Comparison of ENCODE assay signal across 9 cellular contexts in the genomic region with DNA sequence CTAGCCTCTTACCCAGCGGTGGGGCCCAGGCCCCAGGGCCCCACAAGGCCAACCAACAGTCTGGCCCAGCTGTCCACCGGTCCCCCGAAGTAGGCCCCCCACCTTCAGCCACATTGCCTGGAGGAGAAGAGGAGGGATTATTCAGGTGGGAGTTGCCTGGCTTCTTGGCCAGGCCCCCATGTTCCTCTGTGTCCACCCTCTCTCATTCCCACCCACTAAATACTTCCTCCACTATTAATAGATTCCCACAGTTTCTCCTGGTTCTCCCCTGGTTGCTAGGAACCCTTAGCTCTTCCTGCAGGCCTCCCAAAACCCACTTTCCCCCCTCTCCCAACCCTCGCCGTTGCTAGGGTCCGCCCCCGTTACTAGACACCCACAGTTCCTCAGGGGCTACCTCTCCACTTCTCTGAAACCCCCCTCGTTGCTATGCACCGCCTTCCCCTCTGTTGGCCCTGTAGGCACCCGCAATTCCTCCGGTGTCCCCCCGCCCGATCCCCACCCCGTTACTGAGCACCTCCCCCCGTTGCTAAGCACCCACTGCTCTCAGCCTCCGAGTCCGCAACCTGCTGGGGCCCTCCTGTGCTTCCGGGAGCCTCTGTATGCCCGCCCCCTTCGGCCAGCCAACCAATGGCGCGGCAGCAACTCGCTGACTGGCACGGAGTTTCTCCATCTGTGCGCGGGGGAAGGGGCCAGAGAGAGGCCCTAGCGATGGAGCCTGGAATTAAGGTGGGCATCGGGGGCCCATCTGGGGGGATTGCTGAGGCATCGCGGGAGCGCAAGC. TPM values are rescaled to one million over a fixed set of nuclear protein-coding genes. Genes with fewer than 3 reads are reported as not detected.
A peak's percentile ranks its signal among the peaks of the same experiment; 100 is the strongest.
DNase-seq lines count a peak whose midpoint lies in the region; ATAC-seq, FAIRE-seq and TF ChIP-seq lines count a peak whose summit lies in the region.
"Had no signal": no experiment of that assay in that cellular context is flagged by ENCODE, and none has a peak within 500 bp of the region (broad histone marks: within the 10 kb centered on the region; RNA-seq: fewer than 3 reads in every experiment).

No MANE protein-coding gene starts in this region.

- H3K9ac ChIP-seq in HUES6 (ENCODE audit: low read length) (peak overlapping the region; percentile 87), NT2/D1 (ENCODE audit: insufficient read length, low read depth) (peak overlapping the region; percentile 89), endothelial cell of umbilical vein (replicated peaks; ENCODE audit: extremely low read depth, insufficient read depth, low read length) (peak overlapping the region; percentile 66)

- peak overlapping the region; percentile 63; the same call in 1 of the 2 replicates for H3K27ac ChIP-seq in HUES6 (ENCODE audit: low read depth, low read length)
- H3K27ac ChIP-seq in endothelial cell of umbilical vein (ENCODE audit: insufficient read depth, low read depth, low read length) = peak overlapping the region; percentile 94

- H3K27me3 ChIP-seq in HUES6 (ENCODE audit: control insufficient read depth, insufficient read depth, low read length) (no peaks in the 10 kb centered on the region), NT2/D1 (ENCODE audit: insufficient read depth, insufficient read length) (no peaks in the 10 kb centered on the region), endothelial cell of umbilical vein (ENCODE audit: control insufficient read depth in 2 of 2, insufficient read depth in 2 of 2, low read length in 2 of 2) (no peaks in the 10 kb centered on the region)

- CTCF ChIA-PET in endothelial cell of umbilical vein (lab: Charles Lee) = interaction anchor here (0.6 kb wide), 1 partner anchor 8 kb away, joined by 4 read pairs; no protein-coding TSS in a partner anchor

- DNase-seq in COLO668 (lab: John Stamatoyannopoulos, UW; ENCODE audit: unreplicated experiment) = peak; percentile 91
- peak; percentile 68 for DNase-seq in NT2/D1 (ENCODE audit: low read depth, low spot score)
- DNase-seq in activated T-cell treated with anti-CD3 and anti-CD28 coated beads for 1 hour (ENCODE audit: low read depth) = peak; percentile 84
- peak; percentile 92 for DNase-seq in endothelial cell of umbilical vein (ENCODE audit: low read depth, low spot score)
- peak; percentile 96 for DNase-seq in middle frontal gyrus (ENCODE audit: extremely low spot score, low spot score)
- peak; percentile 83 to 88 for DNase-seq in stimulated activated CD8-positive, alpha-beta memory T cell treated with anti-CD3 and anti-CD28 coated beads, Interleukin-15, amount 100 ng/mL, for 4 hours (ENCODE audit: low read depth in 2 of 2)

- peak overlapping the region; percentile 70 for H3K4me2 ChIP-seq in endothelial cell of umbilical vein (ENCODE audit: insufficient read depth, low read length)

- intact Hi-C loops in endothelial cell of umbilical vein (cut with micrococcal nuclease) = loop anchor here (1.0 kb wide), 3 partner anchors 24 to 92 kb away; a partner anchor contains a TSS

- ATAC-seq in GM21367 (IDR thresholded peaks at IDR 0.05; ENCODE audit: unreplicated experiment) = peak; percentile 42

- H3K79me2 ChIP-seq in endothelial cell of umbilical vein (ENCODE audit: control insufficient read depth, insufficient read depth, low read length) = peaks cover 25% of the 10 kb centered on the region

- no peaks in the 10 kb centered on the region for H3K9me3 ChIP-seq in HUES6 (ENCODE audit: control insufficient read depth, insufficient read depth, low read depth, low read length)
- no peaks in the 10 kb centered on the region for H3K9me3 ChIP-seq in NT2/D1 (ENCODE audit: insufficient read depth, low read length)
- no peaks in the 10 kb centered on the region for H3K9me3 ChIP-seq in endothelial cell of umbilical vein (replicated peaks; ENCODE audit: control insufficient read depth, insufficient read depth, low read length)

- dilution Hi-C loops in endothelial cell of umbilical vein (cut with MboI; ENCODE audit: extremely low pct_ligation_motif_present, low sequenced_read_pairs) = no loop called here

- H3K36me3 ChIP-seq in HUES6 (ENCODE audit: control insufficient read depth, insufficient read depth, low read length) (peaks cover 31% of the 10 kb centered on the region), NT2/D1 (ENCODE audit: insufficient read depth, insufficient read length, low read length) (peaks cover 15% of the 10 kb centered on the region), endothelial cell of umbilical vein (ENCODE audit: control insufficient read depth in 2 of 2, extremely low read depth in 1 of 2, insufficient read depth in 2 of 2, low read length in 2 of 2) (no peaks in the 10 kb centered on the region)

- peak; percentile 100 for FAIRE-seq in endothelial cell of umbilical vein (lab: Jason Lieb, UNC)
- FAIRE-seq: islet of Langerhans had no signal

- TF ChIP-seq CTCF in endothelial cell of umbilical vein (IDR thresholded peaks at IDR 0.05; ENCODE audit: extremely low read depth in 1 of 2, insufficient read depth in 1 of 2, low read depth in 1 of 2, low read length in 2 of 2) = no peak

- POLR2A ChIA-PET in endothelial cell of umbilical vein (lab: Charles Lee) = no interaction called here

- no peaks in the 10 kb centered on the region for H3K9me1 ChIP-seq in endothelial cell of umbilical vein (replicated peaks; ENCODE audit: control insufficient read depth, extremely low read depth, insufficient read depth, low read length)

- H3K4me3 ChIP-seq in HUES6 (ENCODE audit: low read depth, low read length) = peak overlapping the region; percentile 89
- H3K4me3 ChIP-seq in NT2/D1 (ENCODE audit: insufficient read length, low read depth) = peak overlapping the region; percentile 87
- peak overlapping the region; percentile 33 to 47 (median 45) for H3K4me3 ChIP-seq in endothelial cell of umbilical vein (replicated peaks in 1 of 3; ENCODE audit: insufficient read depth in 1 of 3, low read depth in 1 of 3, low read length in 3 of 3)

- no peak for TF ChIP-seq POLR2A in endothelial cell of umbilical vein (IDR thresholded peaks at IDR 0.05; ENCODE audit: low read depth, low read length)

- H3K4me1 ChIP-seq in HUES6 (ENCODE audit: control insufficient read depth, insufficient read depth, low read length) (peaks cover 17% of the 10 kb centered on the region), NT2/D1 (ENCODE audit: insufficient read depth, insufficient read length) (peaks cover 2% of the 10 kb centered on the region), endothelial cell of umbilical vein (ENCODE audit: control insufficient read depth, extremely low read depth, insufficient read depth, low read length) (peaks cover 32% of the 10 kb centered on the region)

- no peaks in the 10 kb centered on the region for H4K20me1 ChIP-seq in endothelial cell of umbilical vein (replicated peaks; ENCODE audit: control insufficient read depth, extremely low read depth, insufficient read depth, low read length)

- no TSS peak for BruUV-seq in endothelial cell of umbilical vein (replicated peaks; lab: Mats Ljungman, UMichigan)

- peak overlapping the region; percentile 87 for H2AFZ ChIP-seq in endothelial cell of umbilical vein (ENCODE audit: low read depth, low read length)

RNA-seq across cellular contexts. Expression of a gene that starts 2.0 kb away (rescaled TPM):
- 15.3 and 19.2 TPM in 2 replicates for total RNA-seq in endothelial cell of umbilical vein
- polyA plus RNA-seq in endothelial cell of umbilical vein = 16.2 and 21.5 TPM in 2 replicates
- polyA plus RNA-seq in endothelial cell of umbilical vein (2011; cell fraction: cytosol; rRNA removed) = 12.7 and 14.2 TPM in 2 replicates
- polyA plus RNA-seq in endothelial cell of umbilical vein (2011; cell fraction: nucleus; rRNA removed) = 47.8 and 53.7 TPM in 2 replicates
- polyA plus RNA-seq in endothelial cell of umbilical vein (2012) = 14.6 and 15.6 TPM in 2 replicates
- polyA minus RNA-seq in endothelial cell of umbilical vein = 12.1 and 18.1 TPM in 2 replicates
- 18.1 TPM for polyA minus RNA-seq in endothelial cell of umbilical vein (2011; cell fraction: cytosol; rRNA and poly(A)+ RNA removed)
- polyA minus RNA-seq in endothelial cell of umbilical vein (2011; cell fraction: nucleus; rRNA and poly(A)+ RNA removed) = 12.8 and 16.3 TPM in 2 replicates

RNA-seq across cellular contexts. Expression of a gene that starts 2.2 kb away (rescaled TPM):
- 16.1 and 16.9 TPM in 2 replicates for total RNA-seq in endothelial cell of umbilical vein
- 7.2 and 7.3 TPM in 2 replicates for polyA plus RNA-seq in endothelial cell of umbilical vein
- 6.9 and 8.3 TPM in 2 replicates for polyA plus RNA-seq in endothelial cell of umbilical vein (2011; cell fraction: cytosol; rRNA removed)
- 7.0 and 7.6 TPM in 2 replicates for polyA plus RNA-seq in endothelial cell of umbilical vein (2011; cell fraction: nucleus; rRNA removed)
- 12.2 and 17.4 TPM in 2 replicates for polyA plus RNA-seq in endothelial cell of umbilical vein (2012)
- 8.0 and 9.6 TPM in 2 replicates for polyA minus RNA-seq in endothelial cell of umbilical vein
- 1.7 TPM for polyA minus RNA-seq in endothelial cell of umbilical vein (2011; cell fraction: cytosol; rRNA and poly(A)+ RNA removed)
- 6.4 and 7.0 TPM in 2 replicates for polyA minus RNA-seq in endothelial cell of umbilical vein (2011; cell fraction: nucleus; rRNA and poly(A)+ RNA removed)

RNA-seq across cellular contexts. Expression of a gene that starts 24.3 kb away (rescaled TPM):
- 46.7 and 47.4 TPM in 2 replicates for total RNA-seq in endothelial cell of umbilical vein
- 21.5 and 31.5 TPM in 2 replicates for polyA plus RNA-seq in endothelial cell of umbilical vein
- polyA plus RNA-seq in endothelial cell of umbilical vein (2011; cell fraction: cytosol; rRNA removed) = 13.6 and 17.7 TPM in 2 replicates
- polyA plus RNA-seq in endothelial cell of umbilical vein (2011; cell fraction: nucleus; rRNA removed) = 38.5 and 40.1 TPM in 2 replicates
- 15.4 and 26.4 TPM in 2 replicates for polyA plus RNA-seq in endothelial cell of umbilical vein (2012)
- polyA minus RNA-seq in endothelial cell of umbilical vein = 17.6 and 21.3 TPM in 2 replicates
- 5.1 TPM for polyA minus RNA-seq in endothelial cell of umbilical vein (2011; cell fraction: cytosol; rRNA and poly(A)+ RNA removed)
- 14.5 and 15.2 TPM in 2 replicates for polyA minus RNA-seq in endothelial cell of umbilical vein (2011; cell fraction: nucleus; rRNA and poly(A)+ RNA removed)

RNA-seq across cellular contexts. Expression of a gene that starts 35.6 kb away (rescaled TPM):
- total RNA-seq in endothelial cell of umbilical vein = 7.7 and 9.1 TPM in 2 replicates
- polyA plus RNA-seq in endothelial cell of umbilical vein = 5.2 and 5.3 TPM in 2 replicates
- 3.5 and 3.9 TPM in 2 replicates for polyA plus RNA-seq in endothelial cell of umbilical vein (2011; cell fraction: cytosol; rRNA removed)
- 5.9 and 7.6 TPM in 2 replicates for polyA plus RNA-seq in endothelial cell of umbilical vein (2011; cell fraction: nucleus; rRNA removed)
- polyA plus RNA-seq in endothelial cell of umbilical vein (2012) = 3.6 and 4.4 TPM in 2 replicates
- polyA minus RNA-seq in endothelial cell of umbilical vein = 1.4 and 4.1 TPM in 2 replicates
- polyA minus RNA-seq in endothelial cell of umbilical vein (2011; cell fraction: cytosol; rRNA and poly(A)+ RNA removed) = 7.4 TPM
- 1.7 and 1.8 TPM in 2 replicates for polyA minus RNA-seq in endothelial cell of umbilical vein (2011; cell fraction: nucleus; rRNA and poly(A)+ RNA removed)

RNA-seq across cellular contexts. Expression of a gene that starts 36.3 kb away (rescaled TPM):
- 131 and 139 TPM in 2 replicates for total RNA-seq in endothelial cell of umbilical vein
- polyA plus RNA-seq in endothelial cell of umbilical vein = 84.6 and 109 TPM in 2 replicates
- 94.6 and 112 TPM in 2 replicates for polyA plus RNA-seq in endothelial cell of umbilical vein (2011; cell fraction: cytosol; rRNA removed)
- polyA plus RNA-seq in endothelial cell of umbilical vein (2011; cell fraction: nucleus; rRNA removed) = 126 and 180 TPM in 2 replicates
- polyA plus RNA-seq in endothelial cell of umbilical vein (2012) = 81.0 and 91.1 TPM in 2 replicates
- polyA minus RNA-seq in endothelial cell of umbilical vein = 192 and 213 TPM in 2 replicates
- 179 TPM for polyA minus RNA-seq in endothelial cell of umbilical vein (2011; cell fraction: cytosol; rRNA and poly(A)+ RNA removed)
- 73.6 and 91.5 TPM in 2 replicates for polyA minus RNA-seq in endothelial cell of umbilical vein (2011; cell fraction: nucleus; rRNA and poly(A)+ RNA removed)

Comparison
In these comparisons a context has a peak if more than half of its experiments do, and no peak if none do; other contexts are left out.
1. Peak in every context shown above with its lines: DNase-seq, ATAC-seq, H3K4me3 ChIP-seq and H3K27ac ChIP-seq.